Comparison of ENCODE assay signal across 27 cellular contexts in the genomic region with DNA sequence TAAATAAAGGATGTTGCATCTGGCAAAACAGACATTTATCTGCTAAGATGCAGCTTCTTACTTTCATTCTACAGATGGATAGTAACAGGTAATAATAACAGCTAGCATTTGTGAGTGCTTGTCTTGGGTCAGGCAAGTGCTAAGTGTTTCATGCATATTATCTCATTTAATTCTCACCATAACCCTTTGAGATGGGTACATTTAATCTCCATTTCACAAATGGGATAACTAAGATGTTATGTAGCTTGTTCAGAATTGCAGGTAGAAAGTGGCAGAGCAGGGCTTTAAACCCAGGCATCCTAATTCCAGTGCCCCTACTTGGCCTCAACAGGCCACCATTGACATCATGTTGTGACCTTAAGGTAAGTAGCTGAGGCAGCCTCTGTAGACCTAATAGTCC.
A peak's percentile ranks its signal among the peaks of the same experiment; 100 is the strongest.
DNase-seq lines count a peak whose midpoint lies in the region; ATAC-seq, FAIRE-seq and TF ChIP-seq lines count a peak whose summit lies in the region.
"Had no signal": no experiment of that assay in that cellular context is flagged by ENCODE, and none has a peak within 500 bp of the region (broad histone marks: within the 10 kb centered on the region; RNA-seq: fewer than 3 reads in every experiment).

No MANE protein-coding gene starts in this region.

- H3K9me3 ChIP-seq in HEK293 (ENCODE audit: control insufficient read depth, insufficient read depth, low read depth, low read length) (no peaks in the 10 kb centered on the region), astrocyte (ENCODE audit: insufficient read depth, low read depth, low read length) (no peaks in the 10 kb centered on the region), left lung (no peaks in the 10 kb centered on the region)
- no peaks in the 10 kb centered on the region for H3K9me3 ChIP-seq in CD8-positive, alpha-beta T cell (ENCODE audit: low read length)
- H3K9me3 ChIP-seq: colonic mucosa, pancreas, vagina had no signal

- intact Hi-C loops in left lung (cut with DNase I): no loop called here
- intact Hi-C loops in CD8-positive, alpha-beta T cell (cut with DNase I, micrococcal nuclease): no loop called here

- peak overlapping the region; percentile 44 for H3K9ac ChIP-seq in astrocyte (ENCODE audit: low read length)

- peaks cover 48% of the 10 kb centered on the region for H4K20me1 ChIP-seq in astrocyte (ENCODE audit: insufficient read depth, low read length)

- no peaks in the 10 kb centered on the region for H3K4me1 ChIP-seq in HEK293 (ENCODE audit: control insufficient read depth, insufficient read depth, low read length)
- H3K4me1 ChIP-seq in astrocyte (ENCODE audit: insufficient read depth, low read length): peaks cover 23% of the 10 kb centered on the region
- peaks cover 0 to 10% of the 10 kb centered on the region in 2 donors for H3K4me1 ChIP-seq in left lung
- H3K4me1 ChIP-seq in CD8-positive, alpha-beta T cell (ENCODE audit: insufficient read depth, low read length): no peaks in the 10 kb centered on the region
- H3K4me1 ChIP-seq: colonic mucosa had no signal

- TF ChIP-seq CTCF in HEK293 (tag by site-specific recombination; IDR thresholded peaks at IDR 0.05) (no peak), astrocyte (IDR thresholded peaks at IDR 0.05; ENCODE audit: insufficient read depth, low read depth, low read length) (no peak), left lung (IDR thresholded peaks at IDR 0.05) (no peak), type B pancreatic cell (conservative IDR thresholded peaks at IDR 0.05) (no peak)
- no peak for TF ChIP-seq CTCF in CD8-positive, alpha-beta T cell (IDR thresholded peaks at IDR 0.05)

- H3K4me3 ChIP-seq in HEK293 (ENCODE audit: low read depth, low read length) (no peak overlapping the region), astrocyte (ENCODE audit: insufficient read depth, low read depth, low read length) (no peak overlapping the region), left lung (no peak overlapping the region)
- no peak overlapping the region for H3K4me3 ChIP-seq in CD8-positive, alpha-beta T cell (ENCODE audit: low read depth, low read length)
- H3K4me3 ChIP-seq: colonic mucosa, pancreas, vagina had no signal

- no peak overlapping the region for H3K4me3 Mint-ChIP-seq in astrocyte (ENCODE audit: unreplicated experiment)
- no peak overlapping the region for H3K4me3 Mint-ChIP-seq in type B pancreatic cell
- H3K4me3 Mint-ChIP-seq in CD8-positive, alpha-beta T cell: no peak overlapping the region
- no peak overlapping the region for H3K4me3 Mint-ChIP-seq in stimulated activated naive B cell treated with anti-CD40 and anti-IgM and Interleukin-4, amounts not matched to agents 10 μg/mL and 1 μg/mL and 100 μg/mL, for 72 hours
- H3K4me3 Mint-ChIP-seq: activated CD4-positive, alpha-beta T cell treated with anti-CD3 and anti-CD28 coated beads, Interleukin-2, amount 10 ng/mL, durations not matched to agents 7 days and 5 days; brain; natural killer cell had no signal

- H3K27me3 ChIP-seq in astrocyte (ENCODE audit: insufficient read depth, low read length) (no peaks in the 10 kb centered on the region), left lung (no peaks in the 10 kb centered on the region)
- H3K27me3 ChIP-seq in CD8-positive, alpha-beta T cell (ENCODE audit: insufficient read depth, low read length): no peaks in the 10 kb centered on the region
- H3K27me3 ChIP-seq: colonic mucosa, pancreas, vagina had no signal

- no peak overlapping the region for H3K27ac Mint-ChIP-seq in astrocyte (ENCODE audit: unreplicated experiment)
- H3K27ac Mint-ChIP-seq in type B pancreatic cell: peak overlapping the region; percentile 97
- no peak overlapping the region for H3K27ac Mint-ChIP-seq in CD8-positive, alpha-beta T cell
- no peak overlapping the region for H3K27ac Mint-ChIP-seq in stimulated activated naive B cell treated with anti-CD40 and anti-IgM and Interleukin-4, amounts not matched to agents 10 μg/mL and 1 μg/mL and 100 μg/mL, for 72 hours
- H3K27ac Mint-ChIP-seq: activated CD4-positive, alpha-beta T cell treated with anti-CD3 and anti-CD28 coated beads, Interleukin-2, amount 10 ng/mL, durations not matched to agents 7 days and 5 days had no signal

- H3K36me3 Mint-ChIP-seq in astrocyte (ENCODE audit: low read depth, unreplicated experiment): peaks cover 2% of the 10 kb centered on the region
- no peaks in the 10 kb centered on the region for H3K36me3 Mint-ChIP-seq in type B pancreatic cell
- H3K36me3 Mint-ChIP-seq in CD8-positive, alpha-beta T cell: no peaks in the 10 kb centered on the region
- H3K36me3 Mint-ChIP-seq in stimulated activated naive B cell treated with anti-CD40 and anti-IgM and Interleukin-4, amounts not matched to agents 10 μg/mL and 1 μg/mL and 100 μg/mL, for 72 hours: no peaks in the 10 kb centered on the region
- H3K36me3 Mint-ChIP-seq: brain; CD4-positive, alpha-beta memory T cell; natural killer cell had no signal

- peaks cover 77% of the 10 kb centered on the region for H3K79me2 ChIP-seq in astrocyte (ENCODE audit: insufficient read depth, low read length)

- H3K9me3 Mint-ChIP-seq in astrocyte (ENCODE audit: unreplicated experiment) (no peaks in the 10 kb centered on the region), type B pancreatic cell (peaks cover 5% of the 10 kb centered on the region)
- H3K9me3 Mint-ChIP-seq in CD8-positive, alpha-beta T cell: no peaks in the 10 kb centered on the region
- no peaks in the 10 kb centered on the region for H3K9me3 Mint-ChIP-seq in stimulated activated naive B cell treated with anti-CD40 and anti-IgM and Interleukin-4, amounts not matched to agents 10 μg/mL and 1 μg/mL and 100 μg/mL, for 72 hours
- H3K9me3 Mint-ChIP-seq: brain, natural killer cell had no signal

- CTCF ChIA-PET in HEK293 (lab: Yijun Ruan, JAX): interaction anchor here (1.0 to 2.6 kb wide), 3 partner anchors 10 to 164 kb away, joined by 4 to 10 read pairs (median 7); no protein-coding TSS in a partner anchor
- CTCF ChIA-PET in CD8-positive, alpha-beta T cell (lab: Charles Lee): interaction anchor here (1.6 to 1.8 kb wide), 2 partner anchors 8 to 10 kb away, joined by 4 to 17 read pairs; no protein-coding TSS in a partner anchor

- H3K4me1 Mint-ChIP-seq in astrocyte (ENCODE audit: low read depth, unreplicated experiment) (peaks cover 13% of the 10 kb centered on the region), type B pancreatic cell (ENCODE audit: unreplicated experiment) (no peaks in the 10 kb centered on the region)
- peaks cover 4% of the 10 kb centered on the region for H3K4me1 Mint-ChIP-seq in CD8-positive, alpha-beta T cell (ENCODE audit: low read depth)
- H3K4me1 Mint-ChIP-seq in stimulated activated naive B cell treated with anti-CD40 and anti-IgM and Interleukin-4, amounts not matched to agents 10 μg/mL and 1 μg/mL and 100 μg/mL, for 72 hours: no peaks in the 10 kb centered on the region

- DNase-seq in astrocyte (ENCODE audit: low read depth): no peak
- no peak for DNase-seq in left lung
- no peak for DNase-seq in type B pancreatic cell (ENCODE audit: extremely low spot score, unreplicated experiment)
- DNase-seq in CD8-positive, alpha-beta T cell: no peak
- no peak for DNase-seq in stimulated activated naive B cell treated with anti-CD40 and anti-IgM and Interleukin-4, amounts not matched to agents 10 μg/mL and 1 μg/mL and 100 μg/mL, for 72 hours
- DNase-seq: activated CD4-positive, alpha-beta T cell treated with anti-CD3 and anti-CD28 coated beads, Interleukin-2, amount 10 ng/mL, durations not matched to agents 7 days and 5 days; activated CD8-positive, alpha-beta memory T cell treated with anti-CD3 and anti-CD28 coated beads, Interleukin-2, amount 50 U/mL, for 48 hours; activated effector memory CD4-positive, alpha-beta T cell treated with Interleukin-2 at 50 U/mL for 16 hours; colonic mucosa; DMS153; head of caudate nucleus; Kasumi-1; left cardiac atrium; natural killer cell; NCI-H1048; NCI-H2029; pancreas; right cardiac atrium; stimulated activated CD4-positive, alpha-beta T cell treated with anti-CD3 and anti-CD28 coated beads, Interleukin-15, amount 100 ng/mL, for 24 hours; stimulated activated CD8-positive, alpha-beta memory T cell treated with anti-CD3 and anti-CD28 coated beads, Interleukin-4, amount 100 ng/mL, for 48 hours; substantia nigra had no signal

- no peak for FAIRE-seq in astrocyte (lab: Jason Lieb, UNC)
- FAIRE-seq: G401.6 had no signal

- H3K36me3 ChIP-seq in HEK293 (ENCODE audit: control insufficient read depth in 2 of 2, insufficient read depth in 1 of 2, low read length in 2 of 2) (no peaks in the 10 kb centered on the region), astrocyte (ENCODE audit: insufficient read depth, low read length) (no peaks in the 10 kb centered on the region), left lung (no peaks in the 10 kb centered on the region)
- H3K36me3 ChIP-seq in CD8-positive, alpha-beta T cell (ENCODE audit: insufficient read depth, low read length): no peaks in the 10 kb centered on the region
- H3K36me3 ChIP-seq: colonic mucosa, pancreas, vagina had no signal

- peak overlapping the region; percentile 60 for H3K4me2 ChIP-seq in astrocyte (ENCODE audit: low read length)

- H3K27me3 Mint-ChIP-seq in astrocyte (ENCODE audit: low read depth, unreplicated experiment): no peaks in the 10 kb centered on the region
- H3K27me3 Mint-ChIP-seq in type B pancreatic cell: no peaks in the 10 kb centered on the region
- H3K27me3 Mint-ChIP-seq in CD8-positive, alpha-beta T cell (ENCODE audit: low read depth): no peaks in the 10 kb centered on the region
- H3K27me3 Mint-ChIP-seq in stimulated activated naive B cell treated with anti-CD40 and anti-IgM and Interleukin-4, amounts not matched to agents 10 μg/mL and 1 μg/mL and 100 μg/mL, for 72 hours: no peaks in the 10 kb centered on the region
- H3K27me3 Mint-ChIP-seq: activated CD4-positive, alpha-beta T cell treated with anti-CD3 and anti-CD28 coated beads, Interleukin-2, amount 10 ng/mL, durations not matched to agents 7 days and 5 days; brain; CD4-positive, alpha-beta memory T cell had no signal

- POLR2A ChIA-PET in HEK293 (lab: Yijun Ruan, JAX): interaction anchor here (0.6 kb wide), 1 partner anchor 90 kb away, joined by 3 read pairs; no protein-coding TSS in a partner anchor
- POLR2A ChIA-PET in CD8-positive, alpha-beta T cell (lab: Charles Lee): no interaction called here

- no peak overlapping the region for H2AFZ ChIP-seq in astrocyte (ENCODE audit: low read depth, low read length)

- H3K27ac ChIP-seq in HEK293 (ENCODE audit: extremely low read depth, low read depth, low read length) (no peak overlapping the region), astrocyte (ENCODE audit: low read depth, low read length) (peak overlapping the region; percentile 75), left lung (peak overlapping the region; percentile 79 to 84)
- no peak overlapping the region for H3K27ac ChIP-seq in CD8-positive, alpha-beta T cell (ENCODE audit: low read depth, low read length)
- H3K27ac ChIP-seq: vagina had no signal

- ATAC-seq in left lung (no peak), GM21447 (IDR thresholded peaks at IDR 0.05; ENCODE audit: unreplicated experiment) (no peak)
- ATAC-seq in CD8-positive, alpha-beta T cell: no peak
- no peak for ATAC-seq in stimulated activated naive B cell treated with anti-CD40 and anti-IgM and Interleukin-4, amounts not matched to agents 10 μg/mL and 1 μg/mL and 100 μg/mL, for 72 hours (replicated peaks)

TF ChIP-seq in HEK293, 187 proteins besides CTCF, POLR2A, EP300 and RAD21 (continues in another document):
- no peak for TF ChIP-seq ZXDB (tag by site-specific recombination; IDR thresholded peaks at IDR 0.05)
- TF ChIP-seq HOXA7 (CRISPR knock-in tag; IDR thresholded peaks at IDR 0.05; ENCODE audit: borderline replicate concordance): no peak
- no peak for TF ChIP-seq ZNF155 (tag by site-specific recombination; IDR thresholded peaks at IDR 0.05)

Comparison
In these comparisons a context has a peak if more than half of its experiments do, and no peak if none do; other contexts are left out.
1. H3K27ac ChIP-seq: peak in astrocyte (single experiment) and left lung (2 of 2); none in HEK293 (single experiment) and CD8-positive, alpha-beta T cell (single experiment).